In the genomic region with DNA sequence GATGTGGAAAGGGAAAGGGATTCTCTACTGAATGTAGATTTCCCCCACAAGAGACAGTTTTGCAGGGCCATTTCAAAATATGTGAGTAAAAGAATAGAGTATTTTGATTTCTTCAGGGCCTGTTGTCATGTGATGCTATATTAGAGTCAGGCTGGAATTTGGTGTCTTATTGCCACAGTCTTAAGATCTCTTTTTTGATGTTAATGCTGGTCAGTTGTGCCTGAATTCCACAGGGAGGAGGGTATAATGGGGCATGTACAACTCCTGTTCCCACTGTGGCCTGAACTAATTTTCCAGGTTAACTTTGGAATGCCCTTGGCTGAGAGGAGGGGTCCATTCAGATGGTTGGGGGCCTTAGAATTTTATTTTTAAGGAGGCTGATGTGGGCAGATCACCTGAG, we compare ENCODE assay signal across 1 cellular context.
TF ChIP-seq lines count a peak whose summit lies in the region.

No MANE protein-coding gene starts in this region.

TF ChIP-seq in H1, 55 proteins besides CTCF, POLR2A, EP300 and RAD21:
- TF ChIP-seq SP1 (IDR thresholded peaks at IDR 0.05; ENCODE audit: low read depth, low read length), result no peak
- no peak for TF ChIP-seq CBX8 (IDR thresholded peaks at IDR 0.05; ENCODE audit: borderline replicate concordance, low read depth, low read length)
- TF ChIP-seq, protein P1, sequence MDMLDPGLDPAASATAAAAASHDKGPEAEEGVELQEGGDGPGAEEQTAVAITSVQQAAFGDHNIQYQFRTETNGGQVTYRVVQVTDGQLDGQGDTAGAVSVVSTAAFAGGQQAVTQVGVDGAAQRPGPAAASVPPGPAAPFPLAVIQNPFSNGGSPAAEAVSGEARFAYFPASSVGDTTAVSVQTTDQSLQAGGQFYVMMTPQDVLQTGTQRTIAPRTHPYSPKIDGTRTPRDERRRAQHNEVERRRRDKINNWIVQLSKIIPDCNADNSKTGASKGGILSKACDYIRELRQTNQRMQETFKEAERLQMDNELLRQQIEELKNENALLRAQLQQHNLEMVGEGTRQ (IDR thresholded peaks at IDR 0.05; ENCODE audit: low read length), result 0 out of 2 replicates have a peak, but pooled peaks have one; percentile 15
- TF ChIP-seq TEAD4 (IDR thresholded peaks at IDR 0.05; ENCODE audit: low read depth, low read length), result peak; percentile 85
- TF ChIP-seq SRF (IDR thresholded peaks at IDR 0.05; ENCODE audit: low read depth, low read length), result no peak
- no peak for TF ChIP-seq CBX5 (IDR thresholded peaks at IDR 0.05; ENCODE audit: low read depth, low read length)
